Comparison of ENCODE assay signal across 26 cellular contexts in genomic region chr20:4318891-4319290, GRCh38.
"Had no signal": no experiment of that assay in that cellular context is flagged by ENCODE, and none has a peak within 500 bp of the region (broad histone marks: within the 10 kb centered on the region; RNA-seq: fewer than 3 reads in every experiment).

No MANE protein-coding gene starts in this region.

- H3K36me3 Mint-ChIP-seq: immature natural killer cell; naive thymus-derived CD8-positive, alpha-beta T cell; stimulated activated effector memory CD8-positive, alpha-beta T cell treated with anti-CD3 and anti-CD28 coated beads, Interleukin-12 subunit alpha, Interleukin-12 subunit beta, amount 100 ng/mL, for 72 hours; type B pancreatic cell had no signal

- H3K4me1 ChIP-seq: left lung, lower lobe of right lung, pancreas, prostate gland, tibial nerve, uterus had no signal

- ATAC-seq: left colon; left lung; naive thymus-derived CD8-positive, alpha-beta T cell; pancreas; sciatic nerve; stimulated activated effector memory CD8-positive, alpha-beta T cell treated with anti-CD3 and anti-CD28 coated beads, Interleukin-12 subunit alpha, Interleukin-12 subunit beta, amount 100 ng/mL, for 72 hours; stimulated activated naive CD8-positive, alpha-beta T cell treated with anti-CD3 and anti-CD28 coated beads, Interleukin-15, amount 100 ng/mL, for 72 hours had no signal

- DNase-seq: immature natural killer cell; kidney; left colon; left lung; lower lobe of right lung; mammary epithelial cell; mesenchymal stem cell; naive thymus-derived CD8-positive, alpha-beta T cell; nucleus accumbens; pancreas; posterior cingulate gyrus; retina; right cardiac atrium; stimulated activated CD4-positive, alpha-beta T cell treated with anti-CD3 and anti-CD28 coated beads, Interleukin-4, amount 100 ng/mL, for 24 hours; stimulated activated naive CD4-positive, alpha-beta T cell treated with Interleukin-2 at 50 U/mL for 16 hours; stimulated activated naive CD8-positive, alpha-beta T cell treated with anti-CD3 and anti-CD28 coated beads, Interleukin-15, amount 100 ng/mL, for 72 hours; substantia nigra; uterus had no signal

- H3K27ac ChIP-seq: left lung, lower lobe of right lung, pancreas, prostate gland, skin epidermis, tibial nerve, uterus had no signal

- H3K9me3 ChIP-seq: left lung, lower lobe of right lung, pancreas, prostate gland, uterus had no signal

- H3K4me1 Mint-ChIP-seq: immature natural killer cell; naive thymus-derived CD8-positive, alpha-beta T cell; nephron; neural crest cell; stimulated activated effector memory CD8-positive, alpha-beta T cell treated with anti-CD3 and anti-CD28 coated beads, Interleukin-12 subunit alpha, Interleukin-12 subunit beta, amount 100 ng/mL, for 72 hours; stimulated activated naive CD8-positive, alpha-beta T cell treated with anti-CD3 and anti-CD28 coated beads, Interleukin-15, amount 100 ng/mL, for 72 hours had no signal

- H3K9me3 Mint-ChIP-seq: stimulated activated effector memory CD8-positive, alpha-beta T cell treated with anti-CD3 and anti-CD28 coated beads, Interleukin-12 subunit alpha, Interleukin-12 subunit beta, amount 100 ng/mL, for 72 hours had no signal

- H3K36me3 ChIP-seq: left lung, lower lobe of right lung, pancreas, prostate gland, tibial nerve, uterus had no signal

- H3K27ac Mint-ChIP-seq: immature natural killer cell; naive thymus-derived CD8-positive, alpha-beta T cell; nephron; stimulated activated effector memory CD8-positive, alpha-beta T cell treated with anti-CD3 and anti-CD28 coated beads, Interleukin-12 subunit alpha, Interleukin-12 subunit beta, amount 100 ng/mL, for 72 hours; stimulated activated naive CD8-positive, alpha-beta T cell treated with anti-CD3 and anti-CD28 coated beads, Interleukin-15, amount 100 ng/mL, for 72 hours; type B pancreatic cell had no signal

- H3K4me3 ChIP-seq: left lung, lower lobe of right lung, pancreas, prostate gland, skin epidermis, tibial nerve, uterus had no signal

- H3K27me3 ChIP-seq: left lung, pancreas, tibial nerve, uterus had no signal

- H3K4me3 Mint-ChIP-seq: immature natural killer cell; naive thymus-derived CD8-positive, alpha-beta T cell; nephron; neural crest cell; stimulated activated effector memory CD8-positive, alpha-beta T cell treated with anti-CD3 and anti-CD28 coated beads, Interleukin-12 subunit alpha, Interleukin-12 subunit beta, amount 100 ng/mL, for 72 hours; stimulated activated naive CD8-positive, alpha-beta T cell treated with anti-CD3 and anti-CD28 coated beads, Interleukin-15, amount 100 ng/mL, for 72 hours; type B pancreatic cell had no signal
